7 cellular contexts compared by ENCODE assay signal in the genomic region with DNA sequence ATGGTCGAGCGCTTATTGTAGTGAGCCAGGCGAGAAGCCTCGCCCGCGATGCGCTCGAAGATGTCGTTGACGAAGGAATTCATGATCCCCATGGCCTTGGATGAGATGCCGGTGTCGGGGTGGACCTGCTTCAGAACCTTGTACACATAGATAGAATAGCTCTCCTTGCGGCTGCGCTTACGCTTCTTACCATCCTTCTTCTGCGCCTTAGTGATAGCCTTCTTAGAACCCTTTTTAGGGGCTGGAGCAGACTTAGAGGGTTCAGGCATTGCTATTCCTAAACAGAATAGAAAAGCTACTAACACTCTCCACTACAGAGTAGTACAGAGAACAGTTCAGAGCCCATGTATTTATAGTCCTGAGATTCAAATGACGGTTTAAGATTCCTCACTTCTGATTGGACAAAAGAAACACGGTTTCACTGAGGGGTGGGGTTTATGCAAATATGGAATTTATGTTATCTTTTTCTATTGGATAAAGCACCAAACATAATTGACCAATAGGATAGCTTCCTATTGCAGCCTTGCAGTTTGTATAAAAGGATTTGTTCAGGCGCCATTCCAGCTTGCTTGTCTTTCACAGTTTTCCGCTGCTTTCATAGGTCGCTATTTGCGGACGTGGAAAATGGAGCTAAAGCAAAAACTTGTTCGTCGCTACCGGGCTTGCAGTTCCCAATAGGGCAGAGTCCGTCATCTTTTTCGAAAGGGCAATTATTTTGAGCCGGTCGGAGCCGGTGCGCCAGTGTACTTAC. TPM values are rescaled to one million over a fixed set of nuclear protein-coding genes. Genes with fewer than 3 reads are reported as not detected.
DNase-seq lines count a peak whose midpoint lies in the region; ATAC-seq and TF ChIP-seq lines count a peak whose summit lies in the region.

No MANE protein-coding gene starts in this region.

- H3K9me3 ChIP-seq in muscle layer of duodenum (ENCODE audit: control insufficient read depth in 1 of 2, low read length in 2 of 2) (no peaks in the 10 kb centered on the region), tibial artery (no peaks in the 10 kb centered on the region)

- H3K4me3 ChIP-seq in epithelial cell of proximal tubule (ENCODE audit: low read depth, low read length), result peak overlapping the region; percentile 59
- H3K4me3 ChIP-seq in muscle layer of duodenum (ENCODE audit: low read depth in 1 of 2, low read length in 2 of 2), result peak overlapping the region; percentile 79 to 97
- peak overlapping the region; percentile 56 to 73 for H3K4me3 ChIP-seq in tibial artery

- ATAC-seq in GM18517 (IDR thresholded peaks at IDR 0.05; ENCODE audit: unreplicated experiment), result peak; percentile 80
- peak; percentile 68 for ATAC-seq in HG02973 (IDR thresholded peaks at IDR 0.05; ENCODE audit: unreplicated experiment)

- peak overlapping the region; percentile 98 for H3K27ac ChIP-seq in muscle layer of duodenum (ENCODE audit: low read length)
- peak overlapping the region; percentile 96 for H3K27ac ChIP-seq in tibial artery

- intact Hi-C loops in tibial artery (cut with DNase I; ENCODE audit: low total_unique reads), result no loop called here

- H3K4me1 ChIP-seq in muscle layer of duodenum (ENCODE audit: control insufficient read depth in 1 of 2, insufficient read depth in 2 of 2, low read length in 2 of 2) (peaks cover 6 to 12% of the 10 kb centered on the region in 2 donors), tibial artery (peaks cover 0 to 7% (median 6%) of the 10 kb centered on the region in 4 donors)

- TF ChIP-seq CTCF in epithelial cell of proximal tubule (conservative IDR thresholded peaks at IDR 0.05; ENCODE audit: low read depth, low read length) (no peak), tibial artery (IDR thresholded peaks at IDR 0.05) (no peak)

- no peaks in the 10 kb centered on the region for H3K27me3 ChIP-seq in muscle layer of duodenum (ENCODE audit: low read depth, low read length)
- no peaks in the 10 kb centered on the region for H3K27me3 ChIP-seq in tibial artery

- DNase-seq in NCI-H2227 treated with DMSO at 0.1 percent for 48 hours (lab: John Stamatoyannopoulos, UW) (peak; percentile 98), activated T-cell treated with anti-CD3 and anti-CD28 coated beads for 24 hours (ENCODE audit: low read depth) (peak; percentile 59), epithelial cell of proximal tubule (ENCODE audit: low read depth) (peak; percentile 99), tibial artery (peak; percentile 83 to 89)

- H3K36me3 ChIP-seq in muscle layer of duodenum (ENCODE audit: control insufficient read depth in 1 of 2, insufficient read depth in 2 of 2, low read length in 2 of 2) (no peaks in the 10 kb centered on the region), tibial artery (no peaks in the 10 kb centered on the region)

RNA-seq across cellular contexts. Expression of a gene that starts 43.7 kb away (rescaled TPM):
- total RNA-seq in epithelial cell of proximal tubule, result 5.1 and 5.3 TPM in 2 replicates

Comparison
In these comparisons a context has a peak if more than half of its experiments do, and no peak if none do; other contexts are left out.
1. Peak in every context shown above with its lines: DNase-seq, ATAC-seq, H3K4me3 ChIP-seq and H3K27ac ChIP-seq.